ENCODE assay signal across 22 cellular contexts in genomic region chr7:38704041-38704547, GRCh38.
A peak's percentile ranks its signal among the peaks of the same experiment; 100 is the strongest.
DNase-seq lines count a peak whose midpoint lies in the region; ATAC-seq lines count a peak whose summit lies in the region.
"Had no signal": no experiment of that assay in that cellular context is flagged by ENCODE, and none has a peak within 500 bp of the region (broad histone marks: within the 10 kb centered on the region; RNA-seq: fewer than 3 reads in every experiment).

No MANE protein-coding gene starts in this region.

- H3K9me3 Mint-ChIP-seq in CD8-positive, alpha-beta memory T cell, result peaks cover 0 to 7% (median 4%) of the 10 kb centered on the region in 5 donors

- no peaks in the 10 kb centered on the region for H3K27me3 ChIP-seq in neuronal stem cell (ENCODE audit: control insufficient read depth in 3 of 3, insufficient read depth in 3 of 3, low read depth in 1 of 3, low read length in 3 of 3)
- H3K27me3 ChIP-seq in CD8-positive, alpha-beta memory T cell (ENCODE audit: insufficient read depth, low read length, poor library complexity, severe bottlenecking), result no peaks in the 10 kb centered on the region

- peaks cover 10 to 62% of the 10 kb centered on the region in 2 donors for H3K27me3 Mint-ChIP-seq in CD8-positive, alpha-beta memory T cell

- CTCF ChIA-PET in CD8-positive, alpha-beta memory T cell (lab: Charles Lee), result no interaction called here

- no peak overlapping the region for H2BK12ac ChIP-seq in neuronal stem cell (ENCODE audit: low read length)

- in situ Hi-C loops in SK-MEL-5 (cut with HindIII; ENCODE audit: low pct_unique_long_range_greater_than_20kb, low sequenced_read_pairs), result no loop called here

- no peaks in the 10 kb centered on the region for H3K79me1 ChIP-seq in neuronal stem cell (ENCODE audit: low read depth, low read length)

- no peaks in the 10 kb centered on the region for H3K36me3 Mint-ChIP-seq in CD8-positive, alpha-beta memory T cell
- H3K36me3 Mint-ChIP-seq: CD4-positive, alpha-beta memory T cell had no signal

- no peak overlapping the region for H3K4me3 Mint-ChIP-seq in CD8-positive, alpha-beta memory T cell
- H3K4me3 Mint-ChIP-seq: CD4-positive, alpha-beta memory T cell had no signal

- H2BK120ac ChIP-seq in neuronal stem cell (ENCODE audit: low read depth, low read length), result no peak overlapping the region

- POLR2A ChIA-PET in CD8-positive, alpha-beta memory T cell (lab: Charles Lee), result no interaction called here

- peaks cover 0 to 8% (median 8%) of the 10 kb centered on the region in 3 donors for H3K4me1 Mint-ChIP-seq in CD8-positive, alpha-beta memory T cell

- H3K27ac Mint-ChIP-seq in CD8-positive, alpha-beta memory T cell, result no peak overlapping the region
- H3K27ac Mint-ChIP-seq: CD4-positive, alpha-beta memory T cell had no signal

- H4K91ac ChIP-seq in neuronal stem cell (ENCODE audit: low read depth, low read length, poor library complexity), result no peak overlapping the region

- no peaks in the 10 kb centered on the region for H3K36me3 ChIP-seq in neuronal stem cell (replicated peaks in 1 of 2; ENCODE audit: control insufficient read depth in 2 of 2, insufficient read depth in 2 of 2, low read length in 2 of 2)
- no peaks in the 10 kb centered on the region for H3K36me3 ChIP-seq in CD8-positive, alpha-beta memory T cell (ENCODE audit: insufficient read depth, low read length)

- no peak overlapping the region for H3K18ac ChIP-seq in neuronal stem cell (ENCODE audit: low read length)

- H2AK5ac ChIP-seq in neuronal stem cell (ENCODE audit: low read depth, low read length), result no peak overlapping the region

- no peak overlapping the region for H3K27ac ChIP-seq in neuronal stem cell (replicated peaks; ENCODE audit: low read length)
- H3K27ac ChIP-seq in CD8-positive, alpha-beta memory T cell (ENCODE audit: low read depth, low read length), result no peak overlapping the region
- H3K27ac ChIP-seq: 22Rv1, HL-60, SK-N-MC had no signal

- H3K14ac ChIP-seq in neuronal stem cell (ENCODE audit: low read length), result no peak overlapping the region

- no peak overlapping the region for H4K8ac ChIP-seq in neuronal stem cell (ENCODE audit: low read depth, low read length)

- peaks cover 4 to 5% of the 10 kb centered on the region in 2 donors for H3K4me1 ChIP-seq in neuronal stem cell (ENCODE audit: control insufficient read depth in 2 of 2, insufficient read depth in 1 of 2, low read depth in 1 of 2, low read length in 2 of 2)
- H3K4me1 ChIP-seq in CD8-positive, alpha-beta memory T cell (ENCODE audit: insufficient read depth, low read length), result no peaks in the 10 kb centered on the region

- H3K9ac ChIP-seq in neuronal stem cell (ENCODE audit: low read depth, low read length, poor library complexity), result no peak overlapping the region

- DNase-seq in DMS153 (lab: John Stamatoyannopoulos, UW) (peak; percentile 38), DMS153 treated with DMSO at 0.1 percent for 48 hours (lab: John Stamatoyannopoulos, UW; ENCODE audit: unreplicated experiment) (no peak), SK-MEL-5 (ENCODE audit: low read depth, low spot score) (peak; percentile 20), left lobe of liver (ENCODE audit: low spot score) (no peak), neuronal stem cell (ENCODE audit: low spot score) (no peak), epidermal melanocyte (ENCODE audit: insufficient read length, low spot score) (no peak), 8988T (no peak)
- no peak for DNase-seq in CD8-positive, alpha-beta memory T cell
- DNase-seq: CD4-positive, alpha-beta memory T cell; DND-41; GDM1; NCI-H1417 treated with DMSO at 0.1 percent for 48 hours; NCI-H2029; NCI-H2171; NCI-H446 treated with DMSO at 0.1 percent for 48 hours; T-helper 1 cell had no signal

- no peak overlapping the region for H2BK15ac ChIP-seq in neuronal stem cell (ENCODE audit: low read length)

- no peak overlapping the region for H3K4me2 ChIP-seq in neuronal stem cell (ENCODE audit: insufficient read depth, low read length, poor library complexity, severe bottlenecking)

- H3K23ac ChIP-seq in neuronal stem cell (ENCODE audit: low read depth, low read length, poor library complexity), result no peak overlapping the region

- H3K4me3 ChIP-seq in neuronal stem cell (ENCODE audit: low read length in 2 of 2), result no peak overlapping the region
- H3K4me3 ChIP-seq in CD8-positive, alpha-beta memory T cell (ENCODE audit: low read length), result no peak overlapping the region
- H3K4me3 ChIP-seq: GM12878, SK-N-MC had no signal

- no peak overlapping the region for H3K4ac ChIP-seq in neuronal stem cell (ENCODE audit: low read length)

- peak overlapping the region; percentile 27 for H2AFZ ChIP-seq in neuronal stem cell (ENCODE audit: low read length)

- no peaks in the 10 kb centered on the region for H3K9me3 ChIP-seq in neuronal stem cell (replicated peaks in 1 of 2; ENCODE audit: control insufficient read depth in 2 of 2, insufficient read depth in 1 of 2, low read depth in 1 of 2, low read length in 2 of 2)
- no peaks in the 10 kb centered on the region for H3K9me3 ChIP-seq in CD8-positive, alpha-beta memory T cell (ENCODE audit: low read length)

- no peak overlapping the region for H2BK5ac ChIP-seq in neuronal stem cell (ENCODE audit: low read length)

- ATAC-seq in left lobe of liver, result peak; percentile 69
- ATAC-seq: GM12878, Panc1, Right ventricle myocardium inferior had no signal

- no CpG with 5 or more reads among the region's 4 CpGs for WGBS in neuronal stem cell (ENCODE audit: extremely low coverage in 2 of 2, insufficient read length in 2 of 2, insufficient replicate concordance in 1 of 2), 2 donors

Comparison
In these comparisons a context has a peak if more than half of its experiments do, and no peak if none do; other contexts are left out.
1. DNase-seq: peak in DMS153 (single experiment) and SK-MEL-5 (single experiment); none in DMS153 treated with DMSO at 0.1 percent for 48 hours (single experiment), left lobe of liver (single experiment), neuronal stem cell (single experiment), epidermal melanocyte (single experiment), 8988T (single experiment) and CD8-positive, alpha-beta memory T cell (0 of 5).